1 cellular context compared by ENCODE assay signal in the genomic region with DNA sequence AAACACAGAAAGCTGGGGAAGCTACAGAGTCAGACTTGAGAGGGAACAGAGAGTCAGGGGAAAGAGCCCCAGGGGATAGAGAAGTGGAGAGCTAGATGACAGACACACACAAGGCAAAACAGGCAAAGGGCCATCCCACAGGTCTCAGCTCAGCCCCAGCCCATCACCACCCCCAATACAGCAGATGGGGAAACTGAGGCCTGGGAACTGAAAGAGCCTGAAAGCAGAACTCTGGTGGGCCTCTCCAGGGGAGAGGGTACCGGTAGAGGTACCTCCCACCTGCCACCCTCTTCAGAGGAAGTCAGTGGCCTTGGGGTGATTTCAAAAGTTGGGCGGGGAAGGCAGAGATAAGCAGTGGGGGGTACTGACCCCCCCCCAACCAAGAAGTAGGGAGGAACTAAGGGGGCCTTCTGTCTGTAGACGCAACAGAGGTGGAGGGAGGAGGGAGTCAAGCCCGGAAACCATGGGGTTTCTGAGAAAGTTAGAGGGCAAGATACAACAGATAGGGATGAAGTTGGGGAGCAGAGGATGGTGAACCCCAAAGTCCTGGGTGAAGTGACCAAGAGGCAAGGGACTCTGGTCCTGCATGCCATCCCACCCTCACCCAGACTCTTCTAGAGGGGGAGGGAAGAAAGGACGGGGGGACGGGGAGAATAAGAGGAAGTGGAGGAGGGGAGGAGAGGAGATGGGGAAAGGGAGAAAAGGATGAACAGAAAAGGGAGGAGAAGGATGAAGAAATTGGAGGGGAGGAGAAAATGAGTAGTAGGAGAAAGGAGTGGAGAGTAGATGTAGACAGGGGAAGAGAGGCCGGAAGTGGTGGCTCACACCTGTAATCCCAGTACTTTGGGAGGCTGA.
TF ChIP-seq lines count a peak whose summit lies in the region.

No MANE protein-coding gene starts in this region.

TF ChIP-seq in K562, 482 proteins besides CTCF, POLR2A, EP300 and RAD21 (continued from another document):
- TF ChIP-seq NKRF (IDR thresholded peaks at IDR 0.05; ENCODE audit: borderline replicate concordance) (0 out of 2 replicates have a peak, but pooled peaks have one; percentile 23), ZNF444 (CRISPR knock-in tag; IDR thresholded peaks at IDR 0.05) (no peak), ZBTB8A (IDR thresholded peaks at IDR 0.05; ENCODE audit: partially characterized antibody) (no peak), ARID1B (IDR thresholded peaks at IDR 0.05) (0 out of 2 replicates have a peak, but pooled peaks have one; percentile 29), NELFE (IDR thresholded peaks at IDR 0.05; ENCODE audit: insufficient read depth, insufficient read length) (no peak), FOXK1 (CRISPR knock-in tag; IDR thresholded peaks at IDR 0.05; ENCODE audit: borderline replicate concordance) (no peak), YY1 (IDR thresholded peaks at IDR 0.05; ENCODE audit: borderline replicate concordance in 1 of 3, control insufficient read depth in 1 of 3, extremely low read depth in 1 of 3, insufficient read depth in 3 of 3, insufficient read length in 1 of 3, insufficient replicate concordance in 2 of 3, low read depth in 1 of 3, low read length in 2 of 3) (no peak), ZNF165 (CRISPR knock-in tag; IDR thresholded peaks at IDR 0.05; ENCODE audit: borderline replicate concordance) (no peak), ZNF695 (CRISPR knock-in tag; IDR thresholded peaks at IDR 0.05) (no peak), ZNF41 (CRISPR knock-in tag; conservative IDR thresholded peaks at IDR 0.05) (no peak), LARP7 (IDR thresholded peaks at IDR 0.05) (peak; percentile 28; the same call in 1 of the 2 replicates), VEZF1 (CRISPR knock-in tag; IDR thresholded peaks at IDR 0.05) (peak; percentile 90), ZNF449 (CRISPR knock-in tag; IDR thresholded peaks at IDR 0.05) (no peak), ZBTB5 (IDR thresholded peaks at IDR 0.05) (no peak), ETV5 (CRISPR knock-in tag; IDR thresholded peaks at IDR 0.05; ENCODE audit: low read depth) (no peak), ZNF316 (IDR thresholded peaks at IDR 0.05) (no peak), BRF1 (IDR thresholded peaks at IDR 0.05; ENCODE audit: borderline replicate concordance, extremely low read depth, insufficient read length) (no peak), CLOCK (CRISPR knock-in tag; IDR thresholded peaks at IDR 0.05; ENCODE audit: borderline replicate concordance) (no peak), ZNF445 (CRISPR knock-in tag; IDR thresholded peaks at IDR 0.05; ENCODE audit: low read depth) (no peak), RAD51 (IDR thresholded peaks at IDR 0.05; ENCODE audit: borderline replicate concordance, low read depth) (no peak), FOXM1 (IDR thresholded peaks at IDR 0.05; ENCODE audit: low read depth) (peak; percentile 28; the same call in 1 of the 2 replicates), FOXM1 (CRISPR knock-in tag; IDR thresholded peaks at IDR 0.05; ENCODE audit: low read depth) (no peak), ZBTB26 (CRISPR knock-in tag; IDR thresholded peaks at IDR 0.05) (0 out of 2 replicates have a peak, but pooled peaks have one; percentile 15)
